Comparison of ENCODE assay signal across 1 cellular context in genomic region chr19:44749994-44750393, GRCh38.
A peak's percentile ranks its signal among the peaks of the same experiment; 100 is the strongest.
TF ChIP-seq lines count a peak whose summit lies in the region.

No MANE protein-coding gene starts in this region.

TF ChIP-seq in HEK293, 187 proteins besides CTCF, POLR2A, EP300 and RAD21:
- TF ChIP-seq ZNF580 (tag by site-specific recombination; IDR thresholded peaks at IDR 0.05) (peak; percentile 24; the same call in 1 of the 2 replicates), ZBTB8A (tag by site-specific recombination; IDR thresholded peaks at IDR 0.05) (no peak)
